In genomic region chr14:43200519-43200918, GRCh38 we compare ENCODE assay signal across 31 cellular contexts.
"Had no signal": no experiment of that assay in that cellular context is flagged by ENCODE, and none has a peak within 500 bp of the region (broad histone marks: within the 10 kb centered on the region; RNA-seq: fewer than 3 reads in every experiment).

No MANE protein-coding gene starts in this region.

- H3K4me3 ChIP-seq: ascending aorta, cardiac muscle cell had no signal

- FAIRE-seq: bronchial epithelial cell, TTC549 had no signal

- H3K4me1 ChIP-seq: ascending aorta had no signal

- DNase-seq: activated B cell treated with CpG ODN at 0.5 μM for 24 hours; activated CD4-positive, alpha-beta memory T cell treated with anti-CD3 and anti-CD28 coated beads for 36 hours; activated CD4-positive, alpha-beta T cell treated with anti-CD3 and anti-CD28 coated beads for 4 hours; activated CD4-positive, alpha-beta T cell treated with anti-CD3 and anti-CD28 coated beads, Interleukin-2, amount 10 ng/mL, durations not matched to agents 24 days and 14 days; activated CD4-positive, alpha-beta T cell treated with anti-CD3 and anti-CD28 coated beads, Interleukin-2, amount 50 U/mL, for 1 hour; activated CD4-positive, alpha-beta T cell treated with anti-CD3 and anti-CD28 coated beads, Interleukin-2, amount 50 U/mL, for 4 hours; activated CD4-positive, CD25-positive, alpha-beta regulatory T cell treated with anti-CD3 and anti-CD28 coated beads, Interleukin-2, amount 50 U/mL, for 72 hours; activated CD8-positive, alpha-beta memory T cell treated with anti-CD3 and anti-CD28 coated beads, Interleukin-2, amount 50 U/mL, for 4 hours; activated CD8-positive, alpha-beta T cell treated with anti-CD3 and anti-CD28 coated beads for 36 hours; activated effector memory CD4-positive, alpha-beta T cell treated with anti-CD3 and anti-CD28 coated beads, Interleukin-2, amount 50 U/mL, for 16 hours; activated naive CD4-positive, alpha-beta T cell treated with anti-CD3 and anti-CD28 coated beads, Interleukin-2, amount 10 ng/mL, durations not matched to agents 7 days and 5 days; activated naive CD4-positive, alpha-beta T cell treated with Interleukin-2 at 50 U/mL for 16 hours; activated naive CD8-positive, alpha-beta T cell treated with anti-CD3 and anti-CD28 coated beads, Interleukin-2, amount 10 ng/mL, durations not matched to agents 7 days and 5 days; activated naive CD8-positive, alpha-beta T cell treated with anti-CD3 and anti-CD28 coated beads, Interleukin-2, amount 50 U/mL, for 24 hours; activated T-cell treated with anti-CD3 and anti-CD28 coated beads for 4 hours; activated T-cell treated with anti-CD3 and anti-CD28 coated beads, Interleukin-2, amount 50 U/mL, for 1 hour; activated T-cell treated with anti-CD3 and anti-CD28 coated beads, Interleukin-2, amount 50 U/mL, for 4 hours; activated T-cell treated with anti-CD3 and anti-CD28 coated beads, Interleukin-2, amount 50 U/mL, for 72 hours; amygdala; anterior cingulate cortex; caudate nucleus; cerebellar nuclear complex; T-helper 1 cell; T-helper 2 cell; T-helper 9 cell had no signal

- H3K36me3 ChIP-seq: ascending aorta, cardiac muscle cell had no signal

- H3K27ac ChIP-seq: ascending aorta, cardiac muscle cell, VCaP had no signal

- H3K9me3 ChIP-seq: ascending aorta had no signal

- ATAC-seq: activated CD8-positive, alpha-beta T cell treated with anti-CD3 and anti-CD28 coated beads for 36 hours; activated naive CD8-positive, alpha-beta T cell treated with anti-CD3 and anti-CD28 coated beads, Interleukin-2, amount 50 U/mL, for 24 hours; activated T-cell treated with anti-CD3 and anti-CD28 coated beads, Interleukin-2, amount 50 U/mL, for 4 hours; activated T-cell treated with anti-CD3 and anti-CD28 coated beads, Interleukin-2, amount 50 U/mL, for 72 hours; activated T-helper 17 cell treated with anti-CD3 and anti-CD28 coated beads, Interleukin-2, amount 50 U/mL, for 72 hours had no signal

- H3K27me3 ChIP-seq: ascending aorta, cardiac muscle cell had no signal
